Comparison of ENCODE assay signal across 11 cellular contexts in genomic region chr16:88063201-88063773, GRCh38.
DNase-seq lines count a peak whose midpoint lies in the region; ATAC-seq, FAIRE-seq and TF ChIP-seq lines count a peak whose summit lies in the region.
"Had no signal": no experiment of that assay in that cellular context is flagged by ENCODE, and none has a peak within 500 bp of the region (broad histone marks: within the 10 kb centered on the region; RNA-seq: fewer than 3 reads in every experiment).

No MANE protein-coding gene starts in this region.

- no peak for TF ChIP-seq POLR2A in HepG2 (IDR thresholded peaks at IDR 0.05; ENCODE audit: insufficient read depth in 1 of 2, low read depth in 2 of 2, low read length in 2 of 2)
- no peak for TF ChIP-seq POLR2A in suprapubic skin (IDR thresholded peaks at IDR 0.05)

- H3K36me3 ChIP-seq in HepG2 (replicated peaks in 1 of 2; ENCODE audit: control insufficient read depth in 1 of 2, insufficient read depth in 2 of 2, low read length in 2 of 2) (peaks cover 4 to 23% of the 10 kb centered on the region in 2 experiments; a peak in 3 of 5 replicates), suprapubic skin (peaks cover 29% of the 10 kb centered on the region), WERI-Rb-1 (no peaks in the 10 kb centered on the region)

- TF ChIP-seq EP300 in HepG2 (IDR thresholded peaks at IDR 0.05; ENCODE audit: low read depth in 2 of 2, low read length in 2 of 2): no peak
- TF ChIP-seq EP300 in HepG2 (CRISPR knock-in tag; IDR thresholded peaks at IDR 0.05; ENCODE audit: borderline replicate concordance): no peak
- no peak for TF ChIP-seq EP300 in suprapubic skin (IDR thresholded peaks at IDR 0.05)

- H3K4me1 ChIP-seq in HepG2 (ENCODE audit: insufficient read depth, low read length) (no peaks in the 10 kb centered on the region), suprapubic skin (peaks cover 18% of the 10 kb centered on the region)

- WGBS in HepG2 (ENCODE audit: low lambda C conversion rate): 94% methylated on average over 16 of the region's 16 CpGs
- 64% methylated on average over 15 of the region's 16 CpGs for WGBS in suprapubic skin

- TF ChIP-seq CTCF in HFF-Myc (IDR thresholded peaks at IDR 0.05; ENCODE audit: low read depth, low read length, missing control alignments) (peak; percentile 57), dorsolateral prefrontal cortex (IDR thresholded peaks at IDR 0.05 in 54 of 56, conservative IDR thresholded peaks at IDR 0.05 in 2 of 56; ENCODE audit: low read depth in 1 of 56, partially characterized antibody in 56 of 56) (peak in 37 of 56 donors; percentile 8 to 65 (median 35)), HepG2 (CRISPR knock-in tag; IDR thresholded peaks at IDR 0.05) (0 out of 2 replicates have a peak, but pooled peaks have one; percentile 11), suprapubic skin (IDR thresholded peaks at IDR 0.05) (peak; percentile 8 to 14), WERI-Rb-1 (IDR thresholded peaks at IDR 0.05; ENCODE audit: low read depth, low read length) (no peak)

- no peaks in the 10 kb centered on the region for H4K20me1 ChIP-seq in HepG2 (ENCODE audit: insufficient read depth, low read length)

- no peak for ATAC-seq in HepG2
- no peak for ATAC-seq in HG03139 (IDR thresholded peaks at IDR 0.05; ENCODE audit: unreplicated experiment)

- no peak overlapping the region for H3K4me2 ChIP-seq in HepG2 (ENCODE audit: low read depth, low read length)

- H3K79me2 ChIP-seq in HepG2 (ENCODE audit: insufficient read depth, low read length): no peaks in the 10 kb centered on the region

- in situ Hi-C loops in HepG2 (cut with HindIII; ENCODE audit: extremely low pct_ligation_motif_present, low pct_unique_long_range_greater_than_20kb): no loop called here
- in situ Hi-C loops in KBM-7 (cut with MboI; ENCODE audit: low pct_unique_long_range_greater_than_20kb, low sequenced_read_pairs): no loop called here

- no peak overlapping the region for H3K9ac ChIP-seq in HepG2 (ENCODE audit: insufficient read depth, low read depth, low read length)

- TF ChIP-seq RAD21 in HepG2 (CRISPR knock-in tag; IDR thresholded peaks at IDR 0.05): no peak

- H3K9me3 ChIP-seq in HepG2 (ENCODE audit: low read length): no peaks in the 10 kb centered on the region
- H3K9me3 ChIP-seq in suprapubic skin: no peaks in the 10 kb centered on the region
- no peaks in the 10 kb centered on the region for H3K9me3 ChIP-seq in WERI-Rb-1 (ENCODE audit: severe bottlenecking)

- DNase-seq in HFF-Myc (ENCODE audit: extremely low read depth, low read depth) (peak; percentile 74), dorsolateral prefrontal cortex (peak in 4 of 10 donors; percentile 49 to 57 (median 54)), HepG2 (ENCODE audit: low spot score) (no peak), suprapubic skin (ENCODE audit: low spot score in 2 of 2) (peak; percentile 86 to 88), KBM-7 (no peak), iPS-NIHi11 (ENCODE audit: low spot score) (no peak), WERI-Rb-1 (no peak)
- DNase-seq: activated naive CD4-positive, alpha-beta T cell treated with anti-CD3 and anti-CD28 coated beads, Interleukin-2, amount 50 U/mL, for 16 hours; NCI-H2107 had no signal

- POLR2A ChIA-PET in HepG2 (lab: Yijun Ruan, JAX): no interaction called here

- H2AFZ ChIP-seq in HepG2 (ENCODE audit: low read length): no peak overlapping the region

- BruUV-seq in HepG2 (replicated peaks; lab: Mats Ljungman, UMichigan): no TSS peak

- intact Hi-C loops in dorsolateral prefrontal cortex (cut with DNase I) (no loop called here), HepG2 (cut with micrococcal nuclease; ENCODE audit: unreplicated experiment) (no loop called here)

- CTCF ChIA-PET in HepG2 (lab: Yijun Ruan, JAX; ENCODE audit: low intra/inter-chr PET ratio, low total read pairs): no interaction called here

- no peak for FAIRE-seq in HepG2 (lab: Jason Lieb, UNC)

- H3K27me3 ChIP-seq in dorsolateral prefrontal cortex: no peaks in the 10 kb centered on the region
- H3K27me3 ChIP-seq in HepG2 (ENCODE audit: control insufficient read depth in 1 of 2, insufficient read depth in 2 of 2, low read length in 2 of 2): no peaks in the 10 kb centered on the region
- H3K27me3 ChIP-seq in suprapubic skin: no peaks in the 10 kb centered on the region
- no peaks in the 10 kb centered on the region for H3K27me3 ChIP-seq in WERI-Rb-1 (ENCODE audit: insufficient read depth, low read depth, severe bottlenecking)

- no peak overlapping the region for H3K4me3 ChIP-seq in HFF-Myc (replicated peaks; ENCODE audit: low read depth, low read length)
- no peak overlapping the region for H3K4me3 ChIP-seq in dorsolateral prefrontal cortex
- no peak overlapping the region for H3K4me3 ChIP-seq in HepG2 (replicated peaks in 1 of 3; ENCODE audit: insufficient read depth in 1 of 3, low read depth in 2 of 3, low read length in 3 of 3)
- no peak overlapping the region for H3K4me3 ChIP-seq in suprapubic skin
- no peak overlapping the region for H3K4me3 ChIP-seq in WERI-Rb-1 (ENCODE audit: low read depth, low read length)

- no peak overlapping the region for H3K27ac ChIP-seq in dorsolateral prefrontal cortex
- no peak overlapping the region for H3K27ac ChIP-seq in HepG2 (ENCODE audit: extremely low read length, insufficient read depth, low read length)
- H3K27ac ChIP-seq in suprapubic skin: peak overlapping the region; percentile 67
- no peak overlapping the region for H3K27ac ChIP-seq in WERI-Rb-1
- H3K27ac ChIP-seq: HL-60 had no signal

TF ChIP-seq in HepG2, 621 proteins besides CTCF, POLR2A, EP300 and RAD21:
- TF ChIP-seq THAP11 (CRISPR knock-in tag; IDR thresholded peaks at IDR 0.05): no peak
- TF ChIP-seq NBN (conservative IDR thresholded peaks at IDR 0.05): no peak
- TF ChIP-seq KMT2B (CRISPR knock-in tag; IDR thresholded peaks at IDR 0.05): no peak
- TF ChIP-seq ZNF354B (CRISPR knock-in tag; IDR thresholded peaks at IDR 0.05): no peak
- TF ChIP-seq LCORL (IDR thresholded peaks at IDR 0.05): no peak
- TF ChIP-seq LCORL (CRISPR knock-in tag; IDR thresholded peaks at IDR 0.05): no peak
- no peak for TF ChIP-seq REL (CRISPR knock-in tag; conservative IDR thresholded peaks at IDR 0.05)
- no peak for TF ChIP-seq ZNF619 (CRISPR knock-in tag; IDR thresholded peaks at IDR 0.05)
- no peak for TF ChIP-seq ZBTB39 (CRISPR knock-in tag; IDR thresholded peaks at IDR 0.05)
- TF ChIP-seq REXO4 (CRISPR knock-in tag; IDR thresholded peaks at IDR 0.05; ENCODE audit: borderline replicate concordance): no peak
- TF ChIP-seq JARID2 (CRISPR knock-in tag; IDR thresholded peaks at IDR 0.05; ENCODE audit: insufficient replicate concordance): no peak

Comparison
In these comparisons a context has a peak if more than half of its experiments do, and no peak if none do; other contexts are left out.
1. DNase-seq: peak in HFF-Myc (single experiment) and suprapubic skin (2 of 2); none in HepG2 (single experiment), KBM-7 (single experiment), iPS-NIHi11 (single experiment) and WERI-Rb-1 (single experiment).